ENCODE assay signal across 9 cellular contexts in genomic region chr20:36384022-36384619, GRCh38.
DNase-seq lines count a peak whose midpoint lies in the region; ATAC-seq and TF ChIP-seq lines count a peak whose summit lies in the region.
"Had no signal": no experiment of that assay in that cellular context is flagged by ENCODE, and none has a peak within 500 bp of the region (broad histone marks: within the 10 kb centered on the region; RNA-seq: fewer than 3 reads in every experiment).

No MANE protein-coding gene starts in this region.

- no peaks in the 10 kb centered on the region for H3K9me3 ChIP-seq in adrenal gland (replicated peaks in 1 of 3)

- 0 to 3% (median 1%) methylated on average over 6 of the region's 6 CpGs for WGBS in adrenal gland, 4 donors

- ATAC-seq in HG03139 (IDR thresholded peaks at IDR 0.05; ENCODE audit: unreplicated experiment) (no peak), GM19351 (IDR thresholded peaks at IDR 0.05; ENCODE audit: unreplicated experiment) (no peak)

- intact Hi-C loops in adrenal gland (cut with DNase I) = no loop called here

- H3K27ac ChIP-seq in adrenal gland = no peak overlapping the region

- DNase-seq in GM13976 (ENCODE audit: low spot score) = peak; percentile 68
- DNase-seq in NOMO-1 treated with dmso at 0.1 percent for 144 hours (lab: John Stamatoyannopoulos, UW; ENCODE audit: unreplicated experiment) = peak; percentile 15
- DNase-seq in adrenal gland = peak in 4 of 7 donors; percentile 36 to 49 (median 42)
- peak; percentile 60 for DNase-seq in myocyte (ENCODE audit: low read depth)
- DNase-seq in inferior parietal cortex (ENCODE audit: extremely low spot score) = no peak
- DNase-seq in activated gamma-delta T cell (lab: John Stamatoyannopoulos, UW) = no peak

- no peaks in the 10 kb centered on the region for H3K36me3 ChIP-seq in adrenal gland (replicated peaks in 1 of 2)

- in situ Hi-C loops in GM13976 (cut with MboI; ENCODE audit: low sequenced_read_pairs, unreplicated experiment) = no loop called here

- TF ChIP-seq CTCF in GM13976 (IDR thresholded peaks at IDR 0.05; ENCODE audit: borderline replicate concordance, control extremely low read depth, extremely low read depth, insufficient read depth, missing control alignments) (no peak), adrenal gland (IDR thresholded peaks at IDR 0.05) (no peak)

- H3K4me1 ChIP-seq in adrenal gland (replicated peaks in 1 of 2) = no peaks in the 10 kb centered on the region

- no peak for TF ChIP-seq POLR2A in adrenal gland (IDR thresholded peaks at IDR 0.05)

- no peak overlapping the region for H3K4me3 ChIP-seq in adrenal gland
- H3K4me3 ChIP-seq: lung had no signal

- H3K27me3 ChIP-seq in adrenal gland = no peaks in the 10 kb centered on the region

Comparison
In these comparisons a context has a peak if more than half of its experiments do, and no peak if none do; other contexts are left out.
1. DNase-seq: peak in GM13976 (single experiment), NOMO-1 treated with dmso at 0.1 percent for 144 hours (single experiment), adrenal gland (4 of 7) and myocyte (single experiment); none in inferior parietal cortex (single experiment) and activated gamma-delta T cell (single experiment).